ENCODE assay signal across 8 cellular contexts in genomic region chr7:48299580-48300169, GRCh38.
DNase-seq lines count a peak whose midpoint lies in the region; ATAC-seq, FAIRE-seq and TF ChIP-seq lines count a peak whose summit lies in the region.

No MANE protein-coding gene starts in this region.

- intact Hi-C loops in endothelial cell of umbilical vein (cut with micrococcal nuclease) (loop anchor here (1.0 to 5.0 kb wide), 2 partner anchors 131 to 1793 kb away; partner anchors contain the start of gene ZPBP), testis (cut with DNase I; ENCODE audit: low total_unique reads) (no loop called here)

- H3F3A ChIP-seq in MM.1S (ENCODE audit: insufficient read depth, low read length), result 0 out of 2 replicates have a peak, but pooled peaks cover 7% of the 10 kb centered on the region

- no peak overlapping the region for H3K56ac ChIP-seq in mesendoderm (ENCODE audit: low read length)

- in situ Hi-C loops in ACHN (cut with HindIII; ENCODE audit: low pct_ligation_motif_present, low pct_unique_long_range_greater_than_20kb, low sequenced_read_pairs), result no loop called here

- H2AFZ ChIP-seq in MM.1S (ENCODE audit: low read length) (peak overlapping the region; percentile 67; the same call in 1 of the 2 replicates), endothelial cell of umbilical vein (ENCODE audit: low read depth, low read length) (no peak overlapping the region)

- FAIRE-seq in GM12891 (lab: Jason Lieb, UNC) (peak; percentile 81), endothelial cell of umbilical vein (lab: Jason Lieb, UNC) (peak; percentile 63)

- BruUV-seq in endothelial cell of umbilical vein (replicated peaks; lab: Mats Ljungman, UMichigan), result no TSS peak

- H2BK120ac ChIP-seq in mesendoderm (ENCODE audit: low read depth, low read length), result no peak overlapping the region

- no peak overlapping the region for H3K4ac ChIP-seq in mesendoderm (ENCODE audit: low read depth, low read length)

- no CpG with 5 or more reads among the region's 4 CpGs for WGBS in mesendoderm (ENCODE audit: extremely low coverage, insufficient coverage, low lambda C conversion rate)
- 38 to 42% methylated on average over 4 of the region's 4 CpGs for WGBS in testis, 2 donors

- H3K4me2 ChIP-seq in MM.1S (ENCODE audit: low read depth, low read length) (peak overlapping the region; percentile 43; the same call in 1 of the 2 replicates), endothelial cell of umbilical vein (ENCODE audit: insufficient read depth, low read length) (no peak overlapping the region), mesendoderm (ENCODE audit: low read length) (no peak overlapping the region)

- peak; percentile 62 for ATAC-seq in HG02610 (IDR thresholded peaks at IDR 0.05; ENCODE audit: unreplicated experiment)

- CTCF ChIA-PET in endothelial cell of umbilical vein (lab: Charles Lee), result interaction anchor here (0.8 to 2.8 kb wide), 16 partner anchors 8 to 132 kb away, joined by 3 to 18 read pairs (median 4); no protein-coding TSS in a partner anchor

- H2BK15ac ChIP-seq in mesendoderm (replicated peaks; ENCODE audit: low read depth), result no peak overlapping the region

- H3K4me3 ChIP-seq in MM.1S (ENCODE audit: low read length), result no peak overlapping the region
- H3K4me3 ChIP-seq in endothelial cell of umbilical vein (replicated peaks in 1 of 3; ENCODE audit: insufficient read depth in 1 of 3, low read depth in 1 of 3, low read length in 3 of 3), result no peak overlapping the region
- H3K4me3 ChIP-seq in mesendoderm (ENCODE audit: low read length), result no peak overlapping the region
- no peak overlapping the region for H3K4me3 ChIP-seq in testis

- H3K79me1 ChIP-seq in mesendoderm (ENCODE audit: low read length), result no peaks in the 10 kb centered on the region

- H3K36me3 ChIP-seq in MM.1S (replicated peaks; ENCODE audit: insufficient read depth, low read length) (no peaks in the 10 kb centered on the region), endothelial cell of umbilical vein (ENCODE audit: control insufficient read depth in 2 of 2, extremely low read depth in 1 of 2, insufficient read depth in 2 of 2, low read length in 2 of 2) (no peaks in the 10 kb centered on the region), mesendoderm (ENCODE audit: control insufficient read depth, insufficient read depth, low read length) (no peaks in the 10 kb centered on the region), testis (ENCODE audit: low read depth, missing control alignments) (no peaks in the 10 kb centered on the region)

- no peak overlapping the region for H3K27ac ChIP-seq in MM.1S (ENCODE audit: low read length)
- H3K27ac ChIP-seq in endothelial cell of umbilical vein (ENCODE audit: insufficient read depth, low read depth, low read length), result no peak overlapping the region
- no peak overlapping the region for H3K27ac ChIP-seq in mesendoderm (ENCODE audit: low read depth, low read length)
- no peak overlapping the region for H3K27ac ChIP-seq in testis

- no peaks in the 10 kb centered on the region for H3K27me3 ChIP-seq in MM.1S (replicated peaks; ENCODE audit: insufficient read depth, low read length)
- H3K27me3 ChIP-seq in endothelial cell of umbilical vein (ENCODE audit: control insufficient read depth in 2 of 2, insufficient read depth in 2 of 2, low read length in 2 of 2), result no peaks in the 10 kb centered on the region
- no peaks in the 10 kb centered on the region for H3K27me3 ChIP-seq in mesendoderm (ENCODE audit: insufficient read depth, low read length, poor library complexity)
- H3K27me3 ChIP-seq in testis, result no peaks in the 10 kb centered on the region

- peak; percentile 59 for DNase-seq in ACHN
- peak; percentile 14 for DNase-seq in GM12891 (ENCODE audit: insufficient read length, low spot score)
- DNase-seq in MM.1S, result peak; percentile 82
- DNase-seq in SKM-1 (lab: John Stamatoyannopoulos, UW; ENCODE audit: unreplicated experiment), result peak; percentile 40
- peak; percentile 55 for DNase-seq in endothelial cell of umbilical vein (ENCODE audit: low read depth, low spot score)
- DNase-seq in mesendoderm, result peak; percentile 63
- DNase-seq in testis, result peak; percentile 78

- dilution Hi-C loops in endothelial cell of umbilical vein (cut with MboI; ENCODE audit: extremely low pct_ligation_motif_present, low sequenced_read_pairs), result no loop called here

- H2BK5ac ChIP-seq in mesendoderm (ENCODE audit: low read length), result no peak overlapping the region

- H3K9me3 ChIP-seq in MM.1S (replicated peaks; ENCODE audit: insufficient read depth, low read length) (no peaks in the 10 kb centered on the region), endothelial cell of umbilical vein (replicated peaks; ENCODE audit: control insufficient read depth, insufficient read depth, low read length) (no peaks in the 10 kb centered on the region), testis (no peaks in the 10 kb centered on the region)

- no peak overlapping the region for H4K8ac ChIP-seq in mesendoderm (ENCODE audit: low read depth, low read length)

- H3K9ac ChIP-seq in MM.1S (ENCODE audit: low read length) (no peak overlapping the region), endothelial cell of umbilical vein (replicated peaks; ENCODE audit: extremely low read depth, insufficient read depth, low read length) (no peak overlapping the region), mesendoderm (ENCODE audit: low read length) (no peak overlapping the region)

- H3K4me1 ChIP-seq in MM.1S (ENCODE audit: low read length) (peaks cover 27% of the 10 kb centered on the region), endothelial cell of umbilical vein (ENCODE audit: control insufficient read depth, extremely low read depth, insufficient read depth, low read length) (peaks cover 3% of the 10 kb centered on the region), mesendoderm (ENCODE audit: control insufficient read depth, low read depth, low read length) (no peaks in the 10 kb centered on the region), testis (peaks cover 4% of the 10 kb centered on the region)

- H3K18ac ChIP-seq in mesendoderm (ENCODE audit: low read length), result no peak overlapping the region

- no peak overlapping the region for H4K5ac ChIP-seq in mesendoderm (ENCODE audit: low read length)

- no peak overlapping the region for H3K23ac ChIP-seq in mesendoderm (ENCODE audit: low read length)

- H3K79me2 ChIP-seq in MM.1S (ENCODE audit: low read length) (no peaks in the 10 kb centered on the region), endothelial cell of umbilical vein (ENCODE audit: control insufficient read depth, insufficient read depth, low read length) (no peaks in the 10 kb centered on the region), mesendoderm (ENCODE audit: control insufficient read depth, insufficient read depth, low read length) (no peaks in the 10 kb centered on the region)

- TF ChIP-seq CTCF in MM.1S (IDR thresholded peaks at IDR 0.05; ENCODE audit: low read length) (peak; percentile 89), endothelial cell of umbilical vein (IDR thresholded peaks at IDR 0.05; ENCODE audit: extremely low read depth in 1 of 2, insufficient read depth in 1 of 2, low read depth in 1 of 2, low read length in 2 of 2) (peak; percentile 61 to 63), testis (IDR thresholded peaks at IDR 0.05) (peak; percentile 49 to 73 (median 70))

- POLR2A ChIA-PET in endothelial cell of umbilical vein (lab: Charles Lee), result no interaction called here

- no peaks in the 10 kb centered on the region for H3K9me2 ChIP-seq in MM.1S (replicated peaks; ENCODE audit: insufficient read depth, low read length)

- H3K9me1 ChIP-seq in endothelial cell of umbilical vein (replicated peaks; ENCODE audit: control insufficient read depth, extremely low read depth, insufficient read depth, low read length), result no peaks in the 10 kb centered on the region

- TF ChIP-seq POLR2A in GM12891 (IDR thresholded peaks at IDR 0.05; ENCODE audit: low read depth, low read length) (no peak), endothelial cell of umbilical vein (IDR thresholded peaks at IDR 0.05; ENCODE audit: low read depth, low read length) (no peak), testis (IDR thresholded peaks at IDR 0.05) (no peak)

- no peak overlapping the region for H2AK5ac ChIP-seq in mesendoderm (ENCODE audit: low read length)

- no peaks in the 10 kb centered on the region for H4K20me1 ChIP-seq in MM.1S (ENCODE audit: insufficient read depth, low read length)
- no peaks in the 10 kb centered on the region for H4K20me1 ChIP-seq in endothelial cell of umbilical vein (replicated peaks; ENCODE audit: control insufficient read depth, extremely low read depth, insufficient read depth, low read length)

TF ChIP-seq in GM12891, 5 proteins besides CTCF, POLR2A, EP300 and RAD21:
- TF ChIP-seq TAF1 (IDR thresholded peaks at IDR 0.05; ENCODE audit: low read depth, low read length) (no peak), PAX5 (IDR thresholded peaks at IDR 0.05; ENCODE audit: insufficient read depth, low read length, severe bottlenecking) (no peak), POU2F2 (IDR thresholded peaks at IDR 0.05; ENCODE audit: low read depth, low read length) (no peak), SPI1 (IDR thresholded peaks at IDR 0.05; ENCODE audit: low read depth, low read length) (no peak)

TF ChIP-seq in endothelial cell of umbilical vein, 7 proteins besides CTCF, POLR2A, EP300 and RAD21:
- TF ChIP-seq FOS (IDR thresholded peaks at IDR 0.05; ENCODE audit: borderline replicate concordance, insufficient read depth, low read length) (no peak), MAX (IDR thresholded peaks at IDR 0.05; ENCODE audit: insufficient read depth, insufficient read length) (no peak), POLR2AphosphoS5 (IDR thresholded peaks at IDR 0.05; ENCODE audit: insufficient read depth, low read depth, low read length) (no peak), GATA2 (IDR thresholded peaks at IDR 0.05; ENCODE audit: insufficient read depth, insufficient read length, low read depth, low read length) (no peak), MYC (IDR thresholded peaks at IDR 0.05; ENCODE audit: low read depth, low read length) (no peak), JUN (IDR thresholded peaks at IDR 0.05; ENCODE audit: borderline replicate concordance, insufficient read depth, insufficient read length, low read depth) (no peak), EZH2 (IDR thresholded peaks at IDR 0.05; ENCODE audit: borderline replicate concordance, low read depth, low read length, severe bottlenecking) (no peak)
TF ChIP-seq in endothelial cell of umbilical vein: peak in this region for 0.

Comparison
In these comparisons a context has a peak if more than half of its experiments do, and no peak if none do; other contexts are left out.
1. DNase-seq: peak in every context shown above with its lines; median percentile 82 in MM.1S; 78 in testis; 63 in mesendoderm; 59 in ACHN; 55 in endothelial cell of umbilical vein; 40 in SKM-1; 14 in GM12891.